In the genomic region with DNA sequence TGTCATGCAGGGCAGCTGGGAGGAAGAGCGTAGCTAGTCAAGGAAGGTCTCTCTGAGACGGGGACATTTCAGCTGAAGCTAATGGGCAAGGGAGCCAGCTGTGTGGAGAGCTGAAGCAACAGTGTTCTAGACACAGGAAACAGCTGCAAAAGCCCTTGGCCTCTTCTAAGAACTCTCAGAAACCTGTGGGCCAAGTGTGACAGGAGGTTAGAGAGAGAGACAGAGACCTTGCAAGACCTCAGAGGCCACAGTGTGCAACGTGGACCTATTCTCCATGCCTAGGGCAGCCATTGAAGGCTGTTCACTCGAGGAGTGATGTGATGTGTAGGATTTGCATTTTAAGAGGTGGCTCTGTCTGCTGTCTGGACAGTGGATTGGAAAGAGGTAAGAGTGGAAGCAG, we compare ENCODE assay signal across 13 cellular contexts. TPM values are rescaled to one million over a fixed set of nuclear protein-coding genes. Genes with fewer than 3 reads are reported as not detected.
DNase-seq lines count a peak whose midpoint lies in the region; ATAC-seq and TF ChIP-seq lines count a peak whose summit lies in the region.
"Had no signal": no experiment of that assay in that cellular context is flagged by ENCODE, and none has a peak within 500 bp of the region (broad histone marks: within the 10 kb centered on the region; RNA-seq: fewer than 3 reads in every experiment).

No MANE protein-coding gene starts in this region.

- H3K27ac Mint-ChIP-seq in activated CD4-positive, alpha-beta memory T cell treated with anti-CD3 and anti-CD28 coated beads, Interleukin-2, amount 10 ng/mL, durations not matched to agents 7 days and 5 days: peak overlapping the region; percentile 73
- H3K27ac Mint-ChIP-seq in naive thymus-derived CD8-positive, alpha-beta T cell: peak overlapping the region in 9 of 10 donors; percentile 6 to 82 (median 51)

- no peaks in the 10 kb centered on the region for H3K4me1 ChIP-seq in prostate gland (replicated peaks)
- H3K4me1 ChIP-seq: tibial nerve had no signal

- H3K27me3 Mint-ChIP-seq in activated CD4-positive, alpha-beta memory T cell treated with anti-CD3 and anti-CD28 coated beads, Interleukin-2, amount 10 ng/mL, durations not matched to agents 7 days and 5 days: no peaks in the 10 kb centered on the region
- no peaks in the 10 kb centered on the region for H3K27me3 Mint-ChIP-seq in naive thymus-derived CD8-positive, alpha-beta T cell

- 76% methylated on average over 4 of the region's 4 CpGs for WGBS in prostate gland

- H3K9me3 ChIP-seq in prostate gland: no peaks in the 10 kb centered on the region
- H3K9me3 ChIP-seq: tibial nerve had no signal

- no peaks in the 10 kb centered on the region for H3K36me3 ChIP-seq in prostate gland

- POLR2A ChIA-PET in activated CD4-positive, alpha-beta memory T cell treated with anti-CD3 and anti-CD28 coated beads, Interleukin-2, amount 10 ng/mL, durations not matched to agents 7 days and 5 days (lab: Charles Lee): interaction anchor here (0.6 to 2.0 kb wide), 5 partner anchors 21 to 85 kb away, joined by 3 to 7 read pairs (median 4); partner anchors contain the start of gene TNRC6B
- POLR2A ChIA-PET in naive thymus-derived CD8-positive, alpha-beta T cell (lab: Charles Lee): interaction anchor here (0.5 kb wide), 1 partner anchor 26 kb away, joined by 4 read pairs; no protein-coding TSS in a partner anchor
- POLR2A ChIA-PET in RWPE1 (lab: Yijun Ruan, JAX; ENCODE audit: low non-redundant PET): no interaction called here

- no peak for TF ChIP-seq POLR2A in prostate gland (IDR thresholded peaks at IDR 0.05)

- H3K4me3 ChIP-seq in prostate gland: no peak overlapping the region
- H3K4me3 ChIP-seq: tibial nerve had no signal

- peak; percentile 48 for ATAC-seq in HG02870 (IDR thresholded peaks at IDR 0.05; ENCODE audit: unreplicated experiment)
- peak in 1 of 2 donors; percentile 20 for ATAC-seq in naive thymus-derived CD8-positive, alpha-beta T cell
- ATAC-seq in HG03565 (IDR thresholded peaks at IDR 0.05; ENCODE audit: unreplicated experiment): no peak
- ATAC-seq: Panc1 had no signal

- TF ChIP-seq CTCF in RWPE1 (conservative IDR thresholded peaks at IDR 0.05; ENCODE audit: low read depth) (no peak), prostate gland (IDR thresholded peaks at IDR 0.05) (no peak)

- CTCF ChIA-PET in activated CD4-positive, alpha-beta memory T cell treated with anti-CD3 and anti-CD28 coated beads, Interleukin-2, amount 10 ng/mL, durations not matched to agents 7 days and 5 days (lab: Charles Lee): no interaction called here
- CTCF ChIA-PET in RWPE1 (lab: Yijun Ruan, JAX): no interaction called here

- intact Hi-C loops in prostate gland (cut with DNase I): no loop called here

- peak; percentile 46 for DNase-seq in NK-92 treated with Interleukin-12 subunit alpha and Interleukin-12 subunit beta, amount 100 ng/mL, for 24 hours (lab: John Stamatoyannopoulos, UW)
- DNase-seq in NK-92 (lab: John Stamatoyannopoulos, UW; ENCODE audit: unreplicated experiment) (no peak), RWPE1 (ENCODE audit: low spot score) (no peak), prostate gland (ENCODE audit: low spot score) (no peak)
- DNase-seq in activated CD4-positive, alpha-beta memory T cell treated with anti-CD3 and anti-CD28 coated beads, Interleukin-2, amount 10 ng/mL, durations not matched to agents 7 days and 5 days: peak; percentile 58
- DNase-seq in naive thymus-derived CD8-positive, alpha-beta T cell: no peak
- DNase-seq: DMS53, NCI-H2171 treated with DMSO at 0.1 percent for 48 hours had no signal

- H3K4me3 Mint-ChIP-seq in activated CD4-positive, alpha-beta memory T cell treated with anti-CD3 and anti-CD28 coated beads, Interleukin-2, amount 10 ng/mL, durations not matched to agents 7 days and 5 days: peak overlapping the region; percentile 32
- H3K4me3 Mint-ChIP-seq in naive thymus-derived CD8-positive, alpha-beta T cell: peak overlapping the region in 5 of 10 donors; percentile 9 to 62 (median 47)

- H3K27ac ChIP-seq in RWPE1 (no peak overlapping the region), prostate gland (no peak overlapping the region)
- H3K27ac ChIP-seq: 22Rv1, tibial nerve had no signal

- peaks cover 27% of the 10 kb centered on the region for H3K36me3 Mint-ChIP-seq in activated CD4-positive, alpha-beta memory T cell treated with anti-CD3 and anti-CD28 coated beads, Interleukin-2, amount 10 ng/mL, durations not matched to agents 7 days and 5 days (ENCODE audit: low read depth)
- peaks cover 0 to 78% (median 31%) of the 10 kb centered on the region in 3 donors for H3K36me3 Mint-ChIP-seq in naive thymus-derived CD8-positive, alpha-beta T cell

- H3K9me3 Mint-ChIP-seq in activated CD4-positive, alpha-beta memory T cell treated with anti-CD3 and anti-CD28 coated beads, Interleukin-2, amount 10 ng/mL, durations not matched to agents 7 days and 5 days: no peaks in the 10 kb centered on the region
- H3K9me3 Mint-ChIP-seq in naive thymus-derived CD8-positive, alpha-beta T cell: no peaks in the 10 kb centered on the region

- H3K27me3 ChIP-seq in prostate gland (replicated peaks; ENCODE audit: insufficient read depth): no peaks in the 10 kb centered on the region
- H3K27me3 ChIP-seq: tibial nerve had no signal

- peaks cover 28% of the 10 kb centered on the region for H3K4me1 Mint-ChIP-seq in activated CD4-positive, alpha-beta memory T cell treated with anti-CD3 and anti-CD28 coated beads, Interleukin-2, amount 10 ng/mL, durations not matched to agents 7 days and 5 days
- H3K4me1 Mint-ChIP-seq in naive thymus-derived CD8-positive, alpha-beta T cell: peaks cover 32 to 47% (median 38%) of the 10 kb centered on the region in 4 donors

RNA-seq across cellular contexts. Expression of gene TNRC6B, which starts 48.7 kb away (rescaled TPM):
- 10 to 100 TPM; 51.0 to 55.0 TPM for total RNA-seq in activated CD4-positive, alpha-beta memory T cell treated with anti-CD3 and anti-CD28 coated beads, Interleukin-2, amount 10 ng/mL, durations not matched to agents 7 days and 5 days
- 100 to 1,000 TPM; 134 to 142 TPM for total RNA-seq in naive thymus-derived CD8-positive, alpha-beta T cell
- 100 to 1,000 TPM in 2 of 3 donors, 10 to 100 TPM in 1; 67.3 to 116 (median 115) TPM for polyA plus RNA-seq in naive thymus-derived CD8-positive, alpha-beta T cell
- total RNA-seq in prostate gland: 100 to 1,000 TPM in 1 of 2 donors, 10 to 100 TPM in 1; 43.8 to 118 TPM

Comparison
In these comparisons a context has a peak if more than half of its experiments do, and no peak if none do; other contexts are left out.
1. DNase-seq: peak in NK-92 treated with Interleukin-12 subunit alpha and Interleukin-12 subunit beta, amount 100 ng/mL, for 24 hours (single experiment) and activated CD4-positive, alpha-beta memory T cell treated with anti-CD3 and anti-CD28 coated beads, Interleukin-2, amount 10 ng/mL, durations not matched to agents 7 days and 5 days (single experiment); none in NK-92 (single experiment), naive thymus-derived CD8-positive, alpha-beta T cell (0 of 10), RWPE1 (single experiment) and prostate gland (single experiment).